Comparison of ENCODE assay signal across 17 cellular contexts in genomic region chr16:9885876-9886275, GRCh38.
"Had no signal": no experiment of that assay in that cellular context is flagged by ENCODE, and none has a peak within 500 bp of the region (broad histone marks: within the 10 kb centered on the region; RNA-seq: fewer than 3 reads in every experiment).

No MANE protein-coding gene starts in this region.

- DNase-seq: activated CD4-positive, alpha-beta memory T cell treated with anti-CD3 and anti-CD28 coated beads, Interleukin-2, amount 10 ng/mL, durations not matched to agents 7 days and 5 days; activated CD4-positive, alpha-beta T cell treated with anti-CD3 and anti-CD28 coated beads for 1 hour; activated CD4-positive, alpha-beta T cell treated with anti-CD3 and anti-CD28 coated beads, Interleukin-2, amount 10 ng/mL, durations not matched to agents 7 days and 5 days; activated CD8-positive, alpha-beta memory T cell treated with anti-CD3 and anti-CD28 coated beads, Interleukin-2, amount 50 U/mL, for 48 hours; activated T-cell treated with anti-CD3 and anti-CD28 coated beads, Interleukin-2, amount 50 U/mL, for 24 hours; cortex of kidney; foreskin melanocyte; left cardiac atrium; naive thymus-derived CD4-positive, alpha-beta T cell; spleen; stimulated activated CD4-positive, alpha-beta T cell treated with anti-CD3 and anti-CD28 coated beads, Interleukin-2, amount 100 ng/mL, for 48 hours; stimulated activated naive CD4-positive, alpha-beta T cell treated with Interleukin-2 at 50 U/mL for 16 hours; T-helper 2 cell; trophoblast cell; uterus had no signal

- H3K9me3 ChIP-seq: spleen, thoracic aorta, uterus had no signal

- H3K27ac ChIP-seq: spleen, thoracic aorta, uterus had no signal

- H3K4me1 ChIP-seq: spleen, uterus had no signal

- H3K36me3 ChIP-seq: spleen, thoracic aorta, uterus had no signal

- H3K27me3 ChIP-seq: spleen, uterus had no signal

- ATAC-seq: esophagus mucosa; left cardiac atrium; naive thymus-derived CD4-positive, alpha-beta T cell had no signal

- H3K4me3 ChIP-seq: spleen, thoracic aorta, uterus had no signal
